Comparison of ENCODE assay signal across 1 cellular context in genomic region chr20:36703530-36703929, GRCh38.
TF ChIP-seq lines count a peak whose summit lies in the region.

No MANE protein-coding gene starts in this region.

TF ChIP-seq in GM23338, 12 proteins besides CTCF, POLR2A, EP300 and RAD21 (continued from another document):
- no peak for TF ChIP-seq REST (IDR thresholded peaks at IDR 0.05; ENCODE audit: unreplicated experiment)
- no peak for TF ChIP-seq ZNF114 (CRISPR knock-in tag; IDR thresholded peaks at IDR 0.05)
- TF ChIP-seq JUNB (IDR thresholded peaks at IDR 0.05; ENCODE audit: unreplicated experiment), result no peak
- no peak for TF ChIP-seq ETS1 (IDR thresholded peaks at IDR 0.05)
- no peak for TF ChIP-seq STAT1 (IDR thresholded peaks at IDR 0.05; ENCODE audit: unreplicated experiment)
- TF ChIP-seq CREB1 (CRISPR knock-in tag; IDR thresholded peaks at IDR 0.05; ENCODE audit: low read depth), result no peak
